In the genomic region with DNA sequence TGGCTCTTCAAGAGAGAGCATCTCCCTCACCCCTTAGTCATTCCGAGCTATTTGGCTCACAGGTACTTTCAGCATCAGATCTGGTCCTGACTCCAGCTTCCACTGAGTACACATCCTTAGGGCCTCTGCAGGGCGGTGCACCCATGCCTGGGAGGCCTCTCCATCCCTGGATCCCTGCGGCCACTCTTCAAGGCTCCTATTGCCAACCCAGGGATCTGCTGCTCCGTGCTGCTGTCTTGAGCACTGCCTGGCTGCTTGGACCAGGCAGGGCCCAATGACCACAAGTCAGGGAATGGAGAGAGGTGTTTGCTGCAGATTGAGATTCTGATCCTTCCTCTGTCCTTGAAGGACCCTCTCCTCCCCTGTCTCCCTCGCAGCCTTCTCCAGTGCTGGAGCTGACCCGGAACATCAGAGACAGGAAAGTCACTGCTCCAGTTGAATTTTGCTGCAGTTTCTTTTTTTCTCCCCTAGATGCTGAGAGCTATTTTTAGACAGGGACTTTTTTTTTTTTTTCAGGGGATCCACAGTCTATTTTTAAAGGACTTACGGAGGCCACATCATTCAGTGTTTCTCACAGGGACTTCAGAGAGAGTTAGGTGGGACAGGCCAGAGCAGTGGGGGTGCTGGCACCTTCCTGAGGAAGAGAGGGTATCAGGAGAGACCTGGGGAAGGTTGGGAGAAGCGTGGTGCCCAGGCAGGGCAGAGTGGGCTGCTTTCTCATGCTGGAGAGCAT, we compare ENCODE assay signal across 18 cellular contexts.
DNase-seq lines count a peak whose midpoint lies in the region; ATAC-seq and TF ChIP-seq lines count a peak whose summit lies in the region.
"Had no signal": no experiment of that assay in that cellular context is flagged by ENCODE, and none has a peak within 500 bp of the region (broad histone marks: within the 10 kb centered on the region; RNA-seq: fewer than 3 reads in every experiment).

No MANE protein-coding gene starts in this region.

- TF ChIP-seq CTCF in GM12865 (IDR thresholded peaks at IDR 0.05; ENCODE audit: insufficient read depth, low read depth, low read length, missing control alignments) (no peak), MM.1S (IDR thresholded peaks at IDR 0.05; ENCODE audit: low read length) (no peak), parathyroid adenoma (IDR thresholded peaks at IDR 0.05) (no peak)

- H3K79me2 ChIP-seq in MM.1S (ENCODE audit: low read length) (no peaks in the 10 kb centered on the region), parathyroid adenoma (no peaks in the 10 kb centered on the region)

- H2AFZ ChIP-seq in MM.1S (ENCODE audit: low read length) (no peak overlapping the region), parathyroid adenoma (peak overlapping the region; percentile 66)
- H2AFZ ChIP-seq: GM23248 had no signal

- H3K9me2 ChIP-seq in MM.1S (replicated peaks; ENCODE audit: insufficient read depth, low read length), result no peaks in the 10 kb centered on the region

- H3K9me3 ChIP-seq in MM.1S (replicated peaks; ENCODE audit: insufficient read depth, low read length) (no peaks in the 10 kb centered on the region), parathyroid adenoma (ENCODE audit: control insufficient read depth, low read length) (no peaks in the 10 kb centered on the region)
- H3K9me3 ChIP-seq: BE2C, Peyer's patch had no signal

- H3K9ac ChIP-seq in MM.1S (ENCODE audit: low read length), result no peak overlapping the region
- no peak overlapping the region for H3K9ac ChIP-seq in parathyroid adenoma
- H3K9ac ChIP-seq: GM23248 had no signal

- H3K27ac ChIP-seq in MM.1S (ENCODE audit: low read length) (no peak overlapping the region), cingulate gyrus (ENCODE audit: low read depth, low read length) (peak overlapping the region; percentile 39), parathyroid adenoma (peak overlapping the region; percentile 55)
- H3K27ac ChIP-seq: GM23248, Peyer's patch had no signal

- DNase-seq in GM12865 (ENCODE audit: low read depth), result peak; percentile 51
- no peak for DNase-seq in MM.1S
- no peak for DNase-seq in activated T-cell treated with anti-CD3 and anti-CD28 coated beads, Interleukin-2, amount 50 U/mL, for 1 hour
- no peak for DNase-seq in SHP77 treated with DMSO at 0.1 percent for 48 hours (lab: John Stamatoyannopoulos, UW)
- DNase-seq: BE2C; CD4-positive, alpha-beta memory T cell; DMS79; GDM1; GM23248; NCI-H1930; NCI-H2171; NCI-H510A; Peyer's patch; SIG-M5 had no signal

- H3K27me3 ChIP-seq in MM.1S (replicated peaks; ENCODE audit: insufficient read depth, low read length) (no peaks in the 10 kb centered on the region), parathyroid adenoma (ENCODE audit: control insufficient read depth, insufficient read depth, low read length) (no peaks in the 10 kb centered on the region)

- H3K4me2 ChIP-seq in MM.1S (ENCODE audit: low read depth, low read length) (peak overlapping the region; percentile 12; the same call in 1 of the 2 replicates), parathyroid adenoma (ENCODE audit: low read length) (peak overlapping the region; percentile 2)

- H4K20me1 ChIP-seq in MM.1S (ENCODE audit: insufficient read depth, low read length), result no peaks in the 10 kb centered on the region

- H3F3A ChIP-seq in MM.1S (ENCODE audit: insufficient read depth, low read length), result no peaks in the 10 kb centered on the region

- H3K4me3 ChIP-seq in GM12865 (ENCODE audit: low read depth, low read length), result peak overlapping the region; percentile 27
- no peak overlapping the region for H3K4me3 ChIP-seq in MM.1S (ENCODE audit: low read length)
- H3K4me3 ChIP-seq in parathyroid adenoma (ENCODE audit: low read depth, low read length), result no peak overlapping the region
- H3K4me3 ChIP-seq: GM23248, Peyer's patch had no signal

- H3K4me1 ChIP-seq in MM.1S (ENCODE audit: low read length) (peaks cover 13% of the 10 kb centered on the region), parathyroid adenoma (peaks cover 25% of the 10 kb centered on the region)
- H3K4me1 ChIP-seq: BE2C had no signal

- no peak for ATAC-seq in HG02840 (IDR thresholded peaks at IDR 0.05; ENCODE audit: low FRiP score, unreplicated experiment)
- ATAC-seq: HCT116 had no signal

- H3K36me3 ChIP-seq in MM.1S (replicated peaks; ENCODE audit: insufficient read depth, low read length) (no peaks in the 10 kb centered on the region), parathyroid adenoma (ENCODE audit: control insufficient read depth, insufficient read depth, low read length) (no peaks in the 10 kb centered on the region)
- H3K36me3 ChIP-seq: BE2C, Peyer's patch had no signal
